In genomic region chr15:82105458-82106205, GRCh38 we compare ENCODE assay signal across 10 cellular contexts. TPM values are rescaled to one million over a fixed set of nuclear protein-coding genes. Genes with fewer than 3 reads are reported as not detected.
A peak's percentile ranks its signal among the peaks of the same experiment; 100 is the strongest.
DNase-seq lines count a peak whose midpoint lies in the region; TF ChIP-seq lines count a peak whose summit lies in the region.
"Had no signal": no experiment of that assay in that cellular context is flagged by ENCODE, and none has a peak within 500 bp of the region (broad histone marks: within the 10 kb centered on the region; RNA-seq: fewer than 3 reads in every experiment).

No MANE protein-coding gene starts in this region.

- no peaks in the 10 kb centered on the region for H3K36me3 Mint-ChIP-seq in endothelial cell (ENCODE audit: low read depth, unreplicated experiment)

- no peak overlapping the region for H3K27ac Mint-ChIP-seq in endothelial cell (ENCODE audit: unreplicated experiment)
- H3K27ac Mint-ChIP-seq: T-helper 17 cell had no signal

- H3K4me3 ChIP-seq in AG10803 (ENCODE audit: low read length), result no peak overlapping the region

- peaks cover 6% of the 10 kb centered on the region for H3K4me1 Mint-ChIP-seq in endothelial cell (ENCODE audit: unreplicated experiment)

- H3K4me3 Mint-ChIP-seq in endothelial cell (ENCODE audit: unreplicated experiment), result no peak overlapping the region
- H3K4me3 Mint-ChIP-seq: T-helper 17 cell had no signal

- DNase-seq in AG10803 (ENCODE audit: low read depth), result peak; percentile 94
- DNase-seq in HT-29 (ENCODE audit: low spot score), result peak; percentile 62
- DNase-seq in SW480 (ENCODE audit: low spot score), result peak; percentile 20
- DNase-seq in kidney tubule cell (ENCODE audit: low spot score), result peak; percentile 61
- no peak for DNase-seq in superior temporal gyrus (ENCODE audit: extremely low spot score)
- no peak for DNase-seq in NOMO-1 treated with dmso at 0.1 percent for 144 hours (lab: John Stamatoyannopoulos, UW; ENCODE audit: unreplicated experiment)
- no peak for DNase-seq in retina
- no peak for DNase-seq in endothelial cell (ENCODE audit: low spot score)
- DNase-seq: NCI-H1694 treated with DMSO at 0.1 percent for 48 hours, T-helper 17 cell had no signal

- H3K27me3 Mint-ChIP-seq in endothelial cell (ENCODE audit: unreplicated experiment), result peaks cover 5% of the 10 kb centered on the region

- no peaks in the 10 kb centered on the region for H3K9me3 Mint-ChIP-seq in endothelial cell (ENCODE audit: unreplicated experiment)

- TF ChIP-seq CTCF in AG10803 (conservative IDR thresholded peaks at IDR 0.05; ENCODE audit: low read length) (no peak), endothelial cell (IDR thresholded peaks at IDR 0.05; ENCODE audit: unreplicated experiment) (no peak)

RNA-seq across cellular contexts. Expression of gene MEX3B, which starts 59.8 kb away (rescaled TPM):
- total RNA-seq in HT-29 (2014; rRNA removed; shearing (Covaris generic)), result 0.92 and 1.7 TPM in 2 replicates
- total RNA-seq in endothelial cell (ENCODE audit: unreplicated experiment), result 98.2 TPM

Comparison
In these comparisons a context has a peak if more than half of its experiments do, and no peak if none do; other contexts are left out.
1. DNase-seq: peak in AG10803 (single experiment), HT-29 (single experiment), SW480 (single experiment) and kidney tubule cell (single experiment); none in superior temporal gyrus (single experiment), NOMO-1 treated with dmso at 0.1 percent for 144 hours (single experiment), retina (single experiment) and endothelial cell (single experiment).
2. RNA of gene MEX3B, which starts 59.8 kb away (total RNA-seq): 98.2 TPM in endothelial cell (single experiment); 0.92 to 1.7 TPM in HT-29; every median in the first group is over 10 times any median in the second.